Comparison of ENCODE assay signal across 1 cellular context in genomic region chr20:17859002-17859615, GRCh38.
TF ChIP-seq lines count a peak whose summit lies in the region.

No MANE protein-coding gene starts in this region.

TF ChIP-seq in HepG2, 621 proteins besides CTCF, POLR2A, EP300 and RAD21 (continued from another document and continues in another):
- TF ChIP-seq HINFP (CRISPR knock-in tag; IDR thresholded peaks at IDR 0.05; ENCODE audit: low read depth) (peak; percentile 92), LRRFIP1 (CRISPR knock-in tag; conservative IDR thresholded peaks at IDR 0.05) (0 out of 2 replicates have a peak, but pooled peaks have one; percentile 41), ZNF430 (CRISPR knock-in tag; IDR thresholded peaks at IDR 0.05) (peak; percentile 99), DMTF1 (CRISPR knock-in tag; IDR thresholded peaks at IDR 0.05) (peak; percentile 45; the same call in 1 of the 2 replicates), EZH2 (conservative IDR thresholded peaks at IDR 0.05; ENCODE audit: low read depth, low read length) (no peak), ZNF251 (CRISPR knock-in tag; IDR thresholded peaks at IDR 0.05) (no peak; the same call in 1 of the 2 replicates), MNT (IDR thresholded peaks at IDR 0.05) (peak; percentile 46; the same call in 1 of the 2 replicates), FOXO1 (CRISPR knock-in tag; IDR thresholded peaks at IDR 0.05) (peak; percentile 100), ZSCAN22 (CRISPR knock-in tag; IDR thresholded peaks at IDR 0.05) (peak; percentile 47; the same call in 1 of the 2 replicates), REL (CRISPR knock-in tag; conservative IDR thresholded peaks at IDR 0.05) (peak; percentile 87; the same call in 1 of the 2 replicates), GABPA (IDR thresholded peaks at IDR 0.05; ENCODE audit: low read depth, low read length) (no peak), GABPA (CRISPR knock-in tag; IDR thresholded peaks at IDR 0.05; ENCODE audit: low read depth) (peak; percentile 86), ZNF781 (CRISPR knock-in tag; IDR thresholded peaks at IDR 0.05; ENCODE audit: borderline replicate concordance, not compliant biosample characterization) (peak; percentile 98), ZBTB46 (CRISPR knock-in tag; IDR thresholded peaks at IDR 0.05; ENCODE audit: borderline replicate concordance) (peak; percentile 90; the same call in 1 of the 2 replicates), ZNF34 (CRISPR knock-in tag; IDR thresholded peaks at IDR 0.05; ENCODE audit: borderline replicate concordance) (peak; percentile 62; the same call in 1 of the 2 replicates), SNAPC4 (CRISPR knock-in tag; IDR thresholded peaks at IDR 0.05) (peak; percentile 97; the same call in 1 of the 2 replicates), ZBTB26 (CRISPR knock-in tag; IDR thresholded peaks at IDR 0.05; ENCODE audit: borderline replicate concordance) (peak; percentile 95), SOX6 (IDR thresholded peaks at IDR 0.05) (no peak), SOX6 (CRISPR knock-in tag; IDR thresholded peaks at IDR 0.05) (peak; percentile 100), ZBTB8A (CRISPR knock-in tag; IDR thresholded peaks at IDR 0.05; ENCODE audit: borderline replicate concordance, low read depth) (peak; percentile 85), ZNF543 (CRISPR knock-in tag; IDR thresholded peaks at IDR 0.05) (peak; percentile 98), ZNF607 (CRISPR knock-in tag; IDR thresholded peaks at IDR 0.05; ENCODE audit: borderline replicate concordance) (peak; percentile 74), ZNF550 (CRISPR knock-in tag; IDR thresholded peaks at IDR 0.05; ENCODE audit: borderline replicate concordance) (no peak), CEBPG (CRISPR knock-in tag; IDR thresholded peaks at IDR 0.05) (peak; percentile 88), CENPT (CRISPR knock-in tag; IDR thresholded peaks at IDR 0.05; ENCODE audit: low read depth) (no peak; the same call in 1 of the 2 replicates), FOXK2 (IDR thresholded peaks at IDR 0.05) (peak; percentile 90), ZNF343 (CRISPR knock-in tag; IDR thresholded peaks at IDR 0.05) (peak; percentile 98), DDIT3 (CRISPR knock-in tag; IDR thresholded peaks at IDR 0.05) (no peak; the same call in 1 of the 2 replicates), PCBP2 (optimal IDR thresholded peaks at IDR 0.05; ENCODE audit: low read depth, low read length, poor library complexity, severe bottlenecking) (no peak), IRF2 (CRISPR knock-in tag; IDR thresholded peaks at IDR 0.05) (peak; percentile 98), ZBED4 (CRISPR knock-in tag; IDR thresholded peaks at IDR 0.05; ENCODE audit: borderline replicate concordance) (peak; percentile 98), TRAFD1 (CRISPR knock-in tag; IDR thresholded peaks at IDR 0.05; ENCODE audit: borderline replicate concordance) (peak; percentile 99), SATB2 (CRISPR knock-in tag; IDR thresholded peaks at IDR 0.05) (0 out of 2 replicates have a peak, but pooled peaks have one; percentile 28), ZNF354B (CRISPR knock-in tag; IDR thresholded peaks at IDR 0.05) (0 out of 2 replicates have a peak, but pooled peaks have one; percentile 45)
